In the genomic region with DNA sequence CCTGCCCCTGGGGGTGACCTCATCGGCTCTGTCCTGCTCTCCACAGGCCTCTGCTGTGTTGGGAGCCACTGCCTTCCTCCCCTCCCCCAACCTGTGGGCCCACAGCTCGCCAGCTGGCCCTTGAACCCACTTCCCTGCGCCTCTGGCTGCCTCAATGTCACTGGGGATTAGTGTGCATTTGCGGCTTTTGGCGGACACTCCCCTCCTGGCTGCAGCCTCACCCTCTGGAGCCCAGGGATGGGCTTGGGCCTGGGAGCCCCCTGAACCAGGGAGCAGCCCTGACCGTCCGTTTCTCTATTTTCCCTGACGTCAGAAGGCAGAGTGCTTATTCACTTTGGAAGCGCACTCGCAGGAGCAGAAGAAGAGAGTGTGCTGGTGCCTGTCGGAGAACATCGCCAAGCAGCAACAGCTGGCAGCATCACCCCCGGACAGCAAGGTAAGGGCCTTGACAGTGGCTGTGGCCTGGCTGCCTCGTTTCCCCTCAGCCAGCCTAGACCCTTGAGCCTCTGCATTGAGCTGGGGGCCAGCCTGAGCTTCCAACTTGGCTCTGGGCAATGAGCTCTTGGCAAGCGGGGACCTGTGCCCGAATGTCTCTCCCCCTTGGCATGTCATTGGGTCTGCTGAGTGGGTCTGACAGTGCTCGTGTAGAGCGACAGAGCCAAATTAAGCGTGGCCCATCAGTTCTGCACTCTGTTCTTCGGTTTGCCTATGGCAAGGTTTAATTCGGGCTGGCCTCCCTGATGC, we compare ENCODE assay signal across 13 cellular contexts.
DNase-seq lines count a peak whose midpoint lies in the region; ATAC-seq and TF ChIP-seq lines count a peak whose summit lies in the region.
"Had no signal": no experiment of that assay in that cellular context is flagged by ENCODE, and none has a peak within 500 bp of the region (broad histone marks: within the 10 kb centered on the region; RNA-seq: fewer than 3 reads in every experiment).

No MANE protein-coding gene starts in this region.

- H3K36me3 Mint-ChIP-seq in activated naive CD8-positive, alpha-beta T cell treated with anti-CD3 and anti-CD28 coated beads, Interleukin-2, amount 10 ng/mL, durations not matched to agents 7 days and 5 days, result peaks cover 20% of the 10 kb centered on the region

- H3K14ac ChIP-seq in mesenchymal stem cell (ENCODE audit: low read length in 2 of 2), result peak overlapping the region in 1 of 2 experiments; percentile 18

- no peak overlapping the region for H3K27ac Mint-ChIP-seq in activated naive CD8-positive, alpha-beta T cell treated with anti-CD3 and anti-CD28 coated beads, Interleukin-2, amount 10 ng/mL, durations not matched to agents 7 days and 5 days
- H3K27ac Mint-ChIP-seq: activated CD4-positive, alpha-beta memory T cell treated with anti-CD3 and anti-CD28 coated beads, Interleukin-2, amount 10 ng/mL, durations not matched to agents 7 days and 5 days had no signal

- peaks cover 2% of the 10 kb centered on the region for H3K79me1 ChIP-seq in mesenchymal stem cell (replicated peaks; ENCODE audit: low read length, poor library complexity, severe bottlenecking)

- peak overlapping the region; percentile 52 for H2BK15ac ChIP-seq in mesenchymal stem cell (ENCODE audit: low read depth, poor library complexity, severe bottlenecking)

- peak overlapping the region in 1 of 2 experiments; percentile 48 for H2BK12ac ChIP-seq in mesenchymal stem cell (ENCODE audit: low read length in 2 of 2)

- POLR2A ChIA-PET in activated naive CD8-positive, alpha-beta T cell treated with anti-CD3 and anti-CD28 coated beads, Interleukin-2, amount 10 ng/mL, durations not matched to agents 7 days and 5 days (lab: Charles Lee), result no interaction called here

- H2BK120ac ChIP-seq in mesenchymal stem cell (ENCODE audit: low read depth, low read length), result no peak overlapping the region

- H3K36me3 ChIP-seq in mesenchymal stem cell (ENCODE audit: control insufficient read depth in 1 of 2, insufficient read depth in 2 of 2, low read depth in 1 of 2, low read length in 2 of 2), result peaks cover 0 to 34% of the 10 kb centered on the region in 2 experiments

- peak overlapping the region; percentile 29 for H4K91ac ChIP-seq in mesenchymal stem cell (ENCODE audit: low read length)

- no peak overlapping the region for H4K8ac ChIP-seq in mesenchymal stem cell (ENCODE audit: low read length)

- H3K27ac ChIP-seq in mesenchymal stem cell (ENCODE audit: low read length, poor library complexity, severe bottlenecking) (no peak overlapping the region), substantia nigra (ENCODE audit: low read depth, low read length, poor library complexity, severe bottlenecking) (peak overlapping the region; percentile 99)
- H3K27ac ChIP-seq: PC-9 had no signal

- H2AK5ac ChIP-seq in mesenchymal stem cell (ENCODE audit: low read length, severe bottlenecking), result no peak overlapping the region

- whole genome bisulfite sequencing in mesenchymal stem cell, result 86% methylated on average over 21 of the region's 21 CpGs

- H3K27me3 ChIP-seq in mesenchymal stem cell (ENCODE audit: control insufficient read depth in 1 of 2, insufficient read depth in 1 of 2, low read length in 2 of 2), result peaks cover 0 to 17% of the 10 kb centered on the region in 2 experiments

- no peak overlapping the region for H3K4me3 Mint-ChIP-seq in activated naive CD8-positive, alpha-beta T cell treated with anti-CD3 and anti-CD28 coated beads, Interleukin-2, amount 10 ng/mL, durations not matched to agents 7 days and 5 days
- H3K4me3 Mint-ChIP-seq: activated CD4-positive, alpha-beta memory T cell treated with anti-CD3 and anti-CD28 coated beads, Interleukin-2, amount 10 ng/mL, durations not matched to agents 7 days and 5 days had no signal

- DNase-seq in activated naive CD8-positive, alpha-beta T cell treated with anti-CD3 and anti-CD28 coated beads, Interleukin-2, amount 10 ng/mL, durations not matched to agents 7 days and 5 days, result peak; percentile 20
- DNase-seq in fibroblast of mammary gland (ENCODE audit: low read depth), result peak; percentile 45
- peak; percentile 52 for DNase-seq in mesenchymal stem cell
- peak; percentile 58 to 98 (median 91) for DNase-seq in substantia nigra (lab: John Stamatoyannopoulos, UW)
- no peak for DNase-seq in stimulated activated CD4-positive, alpha-beta T cell treated with anti-CD3 and anti-CD28 coated beads, Interleukin-4, amount 100 ng/mL, for 24 hours
- DNase-seq in ACHN, result no peak
- DNase-seq in activated CD4-positive, alpha-beta T cell treated with anti-CD3 and anti-CD28 coated beads, Interleukin-2, amount 50 U/mL, for 48 hours, result no peak
- DNase-seq: activated CD4-positive, alpha-beta memory T cell treated with anti-CD3 and anti-CD28 coated beads, Interleukin-2, amount 10 ng/mL, durations not matched to agents 7 days and 5 days; DND-41; effector memory CD8-positive, alpha-beta T cell; Kasumi-1; PC-9 had no signal

- no peaks in the 10 kb centered on the region for H3K9me3 ChIP-seq in mesenchymal stem cell (ENCODE audit: control insufficient read depth, low read length)

- peak overlapping the region in 1 of 2 experiments; percentile 29 for H3K18ac ChIP-seq in mesenchymal stem cell (ENCODE audit: low read depth in 1 of 2, low read length in 2 of 2)

- peak overlapping the region; percentile 30 for H3K9ac ChIP-seq in mesenchymal stem cell (ENCODE audit: low read length)

- no peak for ATAC-seq in activated naive CD8-positive, alpha-beta T cell treated with anti-CD3 and anti-CD28 coated beads, Interleukin-2, amount 10 ng/mL, durations not matched to agents 7 days and 5 days (ENCODE audit: low read depth)
- no peak for ATAC-seq in HG02870 (IDR thresholded peaks at IDR 0.05; ENCODE audit: unreplicated experiment)
- ATAC-seq: effector memory CD8-positive, alpha-beta T cell had no signal

- in situ Hi-C loops in ACHN (cut with HindIII; ENCODE audit: low pct_ligation_motif_present, low pct_unique_long_range_greater_than_20kb, low sequenced_read_pairs), result no loop called here

- peaks cover 9% of the 10 kb centered on the region for H3K4me1 Mint-ChIP-seq in activated naive CD8-positive, alpha-beta T cell treated with anti-CD3 and anti-CD28 coated beads, Interleukin-2, amount 10 ng/mL, durations not matched to agents 7 days and 5 days
- H3K4me1 Mint-ChIP-seq: activated CD4-positive, alpha-beta memory T cell treated with anti-CD3 and anti-CD28 coated beads, Interleukin-2, amount 10 ng/mL, durations not matched to agents 7 days and 5 days had no signal

- H3K4ac ChIP-seq in mesenchymal stem cell (ENCODE audit: low read depth in 1 of 2, low read length in 2 of 2), result no peak overlapping the region

- H3K4me1 ChIP-seq in mesenchymal stem cell (ENCODE audit: control insufficient read depth, insufficient read depth, low read depth, low read length), result peaks cover 9% of the 10 kb centered on the region

- TF ChIP-seq CTCF in fibroblast of mammary gland (conservative IDR thresholded peaks at IDR 0.05; ENCODE audit: control insufficient read depth, insufficient read depth, low read depth, low read length), result no peak

- H3K4me2 ChIP-seq in mesenchymal stem cell (ENCODE audit: low read length, poor library complexity, severe bottlenecking), result no peak overlapping the region
- H3K4me2 ChIP-seq: PC-9 had no signal

- H2BK5ac ChIP-seq in mesenchymal stem cell (ENCODE audit: low read depth, low read length, poor library complexity, severe bottlenecking), result no peak overlapping the region

- H2AFZ ChIP-seq in mesenchymal stem cell (ENCODE audit: low read depth, low read length), result no peak overlapping the region
- H2AFZ ChIP-seq: PC-9 had no signal

- H3K4me3 ChIP-seq in fibroblast of mammary gland (ENCODE audit: control insufficient read depth, low read depth, low read length), result no peak overlapping the region
- no peak overlapping the region for H3K4me3 ChIP-seq in mesenchymal stem cell (ENCODE audit: insufficient read depth in 1 of 2, low read depth in 1 of 2, low read length in 2 of 2)
- H3K4me3 ChIP-seq: PC-9 had no signal

- no peak overlapping the region for H3K23ac ChIP-seq in mesenchymal stem cell (ENCODE audit: low read length in 2 of 2)

- H3K9me3 Mint-ChIP-seq in activated naive CD8-positive, alpha-beta T cell treated with anti-CD3 and anti-CD28 coated beads, Interleukin-2, amount 10 ng/mL, durations not matched to agents 7 days and 5 days, result no peaks in the 10 kb centered on the region
- H3K9me3 Mint-ChIP-seq: activated CD4-positive, alpha-beta memory T cell treated with anti-CD3 and anti-CD28 coated beads, Interleukin-2, amount 10 ng/mL, durations not matched to agents 7 days and 5 days; effector memory CD8-positive, alpha-beta T cell had no signal

- no peaks in the 10 kb centered on the region for H3K27me3 Mint-ChIP-seq in activated naive CD8-positive, alpha-beta T cell treated with anti-CD3 and anti-CD28 coated beads, Interleukin-2, amount 10 ng/mL, durations not matched to agents 7 days and 5 days
- H3K27me3 Mint-ChIP-seq: activated CD4-positive, alpha-beta memory T cell treated with anti-CD3 and anti-CD28 coated beads, Interleukin-2, amount 10 ng/mL, durations not matched to agents 7 days and 5 days; effector memory CD8-positive, alpha-beta T cell had no signal

Comparison
In these comparisons a context has a peak if more than half of its experiments do, and no peak if none do; other contexts are left out.
1. DNase-seq: peak in activated naive CD8-positive, alpha-beta T cell treated with anti-CD3 and anti-CD28 coated beads, Interleukin-2, amount 10 ng/mL, durations not matched to agents 7 days and 5 days (single experiment), fibroblast of mammary gland (single experiment), mesenchymal stem cell (single experiment) and substantia nigra (49 of 49); none in stimulated activated CD4-positive, alpha-beta T cell treated with anti-CD3 and anti-CD28 coated beads, Interleukin-4, amount 100 ng/mL, for 24 hours (single experiment), ACHN (single experiment) and activated CD4-positive, alpha-beta T cell treated with anti-CD3 and anti-CD28 coated beads, Interleukin-2, amount 50 U/mL, for 48 hours (0 of 2).